3 cellular contexts compared by ENCODE assay signal in the genomic region with DNA sequence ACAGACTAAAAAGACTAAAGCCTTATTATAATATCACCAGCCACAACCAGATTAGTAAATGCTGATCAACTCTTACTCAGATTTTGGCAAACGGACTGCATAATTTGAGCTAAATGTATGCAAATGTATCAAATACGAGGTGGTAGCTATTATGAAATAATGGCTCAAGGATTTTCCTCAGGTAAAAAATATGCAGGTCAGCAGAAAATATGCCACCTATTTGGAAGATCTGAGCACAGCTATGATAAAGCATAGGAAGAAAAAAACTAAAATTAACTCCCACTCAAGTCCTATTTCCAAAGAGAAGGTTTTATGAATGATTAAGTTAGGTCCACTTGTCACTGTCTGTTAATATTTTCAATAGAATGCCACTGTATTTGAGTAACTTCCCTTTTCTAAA.
A peak's percentile ranks its signal among the peaks of the same experiment; 100 is the strongest.
TF ChIP-seq lines count a peak whose summit lies in the region.

No MANE protein-coding gene starts in this region.

TF ChIP-seq in A549, 52 proteins besides CTCF, POLR2A, EP300 and RAD21:
- TF ChIP-seq MAFK (IDR thresholded peaks at IDR 0.05; ENCODE audit: partially characterized antibody) (peak; percentile 68), EHMT2 (IDR thresholded peaks at IDR 0.05; ENCODE audit: low read depth) (no peak)

TF ChIP-seq in IMR-90, 13 proteins besides CTCF, POLR2A, EP300 and RAD21:
- TF ChIP-seq MXI1 (IDR thresholded peaks at IDR 0.05; ENCODE audit: borderline replicate concordance, low read depth, low read length) (no peak), CEBPB (IDR thresholded peaks at IDR 0.05; ENCODE audit: low read depth, low read length) (no peak), MAFK (IDR thresholded peaks at IDR 0.05; ENCODE audit: low read depth, low read length) (peak; percentile 51), NFE2L2 (IDR thresholded peaks at IDR 0.05; ENCODE audit: low read depth, low read length) (no peak)
- TF ChIP-seq, protein P1, sequence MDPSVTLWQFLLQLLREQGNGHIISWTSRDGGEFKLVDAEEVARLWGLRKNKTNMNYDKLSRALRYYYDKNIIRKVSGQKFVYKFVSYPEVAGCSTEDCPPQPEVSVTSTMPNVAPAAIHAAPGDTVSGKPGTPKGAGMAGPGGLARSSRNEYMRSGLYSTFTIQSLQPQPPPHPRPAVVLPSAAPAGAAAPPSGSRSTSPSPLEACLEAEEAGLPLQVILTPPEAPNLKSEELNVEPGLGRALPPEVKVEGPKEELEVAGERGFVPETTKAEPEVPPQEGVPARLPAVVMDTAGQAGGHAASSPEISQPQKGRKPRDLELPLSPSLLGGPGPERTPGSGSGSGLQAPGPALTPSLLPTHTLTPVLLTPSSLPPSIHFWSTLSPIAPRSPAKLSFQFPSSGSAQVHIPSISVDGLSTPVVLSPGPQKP (IDR thresholded peaks at IDR 0.05; ENCODE audit: borderline replicate concordance, low read depth, low read length): no peak
- TF ChIP-seq, protein P2, sequence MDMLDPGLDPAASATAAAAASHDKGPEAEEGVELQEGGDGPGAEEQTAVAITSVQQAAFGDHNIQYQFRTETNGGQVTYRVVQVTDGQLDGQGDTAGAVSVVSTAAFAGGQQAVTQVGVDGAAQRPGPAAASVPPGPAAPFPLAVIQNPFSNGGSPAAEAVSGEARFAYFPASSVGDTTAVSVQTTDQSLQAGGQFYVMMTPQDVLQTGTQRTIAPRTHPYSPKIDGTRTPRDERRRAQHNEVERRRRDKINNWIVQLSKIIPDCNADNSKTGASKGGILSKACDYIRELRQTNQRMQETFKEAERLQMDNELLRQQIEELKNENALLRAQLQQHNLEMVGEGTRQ (IDR thresholded peaks at IDR 0.05; ENCODE audit: low read depth, low read length): no peak

TF ChIP-seq in K562, 482 proteins besides CTCF, POLR2A, EP300 and RAD21:
- TF ChIP-seq SPI1 (IDR thresholded peaks at IDR 0.05; ENCODE audit: borderline replicate concordance, low read depth, low read length): no peak
- TF ChIP-seq C11orf30 (IDR thresholded peaks at IDR 0.05; ENCODE audit: low read depth): 0 out of 2 replicates have a peak, but pooled peaks have one; percentile 12
- TF ChIP-seq ZNF316 (IDR thresholded peaks at IDR 0.05): peak; percentile 52; the same call in 1 of the 2 replicates
- TF ChIP-seq ZNF146 (CRISPR knock-in tag; IDR thresholded peaks at IDR 0.05; ENCODE audit: unreplicated experiment): no peak
- no peak for TF ChIP-seq DDX20 (tag; IDR thresholded peaks at IDR 0.05; ENCODE audit: low read depth)
- TF ChIP-seq MAFK (IDR thresholded peaks at IDR 0.05; ENCODE audit: low read length): peak; percentile 12; the same call in 1 of the 2 replicates
